34 cellular contexts compared by ENCODE assay signal in genomic region chr2:156349161-156349560, GRCh38. TPM values are rescaled to one million over a fixed set of nuclear protein-coding genes. Genes with fewer than 3 reads are reported as not detected.
"Had no signal": no experiment of that assay in that cellular context is flagged by ENCODE, and none has a peak within 500 bp of the region (broad histone marks: within the 10 kb centered on the region; RNA-seq: fewer than 3 reads in every experiment).

No MANE protein-coding gene starts in this region.

- ATAC-seq: activated CD4-positive, CD25-positive, alpha-beta regulatory T cell treated with anti-CD3 and anti-CD28 coated beads, Interleukin-2, amount 50 U/mL, for 24 hours; activated CD8-positive, alpha-beta T cell treated with anti-CD3 and anti-CD28 coated beads for 36 hours; activated naive CD8-positive, alpha-beta T cell treated with anti-CD3 and anti-CD28 coated beads, Interleukin-2, amount 50 U/mL, for 24 hours; activated T-cell treated with anti-CD3 and anti-CD28 coated beads, Interleukin-2, amount 50 U/mL, for 4 hours; gastrocnemius medialis; heart left ventricle had no signal

- FAIRE-seq: endometrium, endothelial cell of umbilical vein had no signal

- DNase-seq: activated B cell treated with CpG ODN at 0.5 μM for 24 hours; activated CD4-positive, alpha-beta T cell treated with anti-CD3 and anti-CD28 coated beads for 48 hours; activated CD4-positive, alpha-beta T cell treated with anti-CD3 and anti-CD28 coated beads, Interleukin-2, amount 50 U/mL, for 1 hour; activated CD4-positive, alpha-beta T cell treated with anti-CD3 and anti-CD28 coated beads, Interleukin-2, amount 50 U/mL, for 48 hours; activated CD8-positive, alpha-beta memory T cell treated with anti-CD3 and anti-CD28 coated beads for 24 hours; activated CD8-positive, alpha-beta T cell treated with anti-CD3 and anti-CD28 coated beads for 36 hours; activated effector memory CD4-positive, alpha-beta T cell treated with anti-CD3 and anti-CD28 coated beads, Interleukin-2, amount 50 U/mL, for 16 hours; activated naive CD4-positive, alpha-beta T cell treated with anti-CD3 and anti-CD28 coated beads for 36 hours; activated naive CD8-positive, alpha-beta T cell treated with anti-CD3 and anti-CD28 coated beads for 36 hours; activated naive CD8-positive, alpha-beta T cell treated with anti-CD3 and anti-CD28 coated beads, Interleukin-2, amount 50 U/mL, for 24 hours; activated T-cell treated with anti-CD3 and anti-CD28 coated beads, Interleukin-2, amount 50 U/mL, for 4 hours; adrenal gland; amygdala; aorta; central memory CD4-positive, alpha-beta T cell; cerebellar nuclear complex; colonic mucosa; effector CD8-positive, alpha-beta T cell; esophagus squamous epithelium; gastrocnemius medialis; glutamatergic neuron; heart left ventricle; T-helper 2 cell had no signal

- H3K9me3 Mint-ChIP-seq: activated B cell treated with CpG ODN at 0.5 μM for 24 hours; activated CD8-positive, alpha-beta T cell treated with anti-CD3 and anti-CD28 coated beads for 36 hours; activated naive CD4-positive, alpha-beta T cell treated with anti-CD3 and anti-CD28 coated beads for 36 hours; activated naive CD4-positive, alpha-beta T cell treated with anti-CD3 and anti-CD28 coated beads, Interleukin-2, amount 50 U/mL, for 24 hours; activated naive CD8-positive, alpha-beta T cell treated with anti-CD3 and anti-CD28 coated beads for 36 hours; activated T-cell treated with anti-CD3 and anti-CD28 coated beads, Interleukin-2, amount 50 U/mL, for 4 hours; activated T-helper 1 cell treated with anti-CD3 and anti-CD28 coated beads, Interleukin-12 subunit alpha, Interleukin-12 subunit beta, Interleukin-2, Interleukin-4 antibody, amounts not matched to agents 30 ng/mL and 10 ng/mL and 1 ng/mL, durations not matched to agents 14 hours and 24 hours and 36 hours; activated T-helper 2 cell treated with anti-CD3 and anti-CD28 coated beads, Interferon-gamma antibody, Interleukin-2, Interleukin-4, amounts not matched to agents 10 μg/mL and 5 μg/mL and 100 μg/mL, durations not matched to agents 14 hours and 24 hours and 36 hours had no signal

- H3K9me3 ChIP-seq: adrenal gland, breast epithelium, colonic mucosa, esophagus squamous epithelium, gastrocnemius medialis, heart left ventricle had no signal

- H3K4me3 ChIP-seq: adrenal gland, breast epithelium, cardiac muscle cell, colonic mucosa, esophagus squamous epithelium, gastrocnemius medialis, heart left ventricle had no signal

- H3K27ac Mint-ChIP-seq: activated B cell treated with CpG ODN at 0.5 μM for 24 hours; activated CD8-positive, alpha-beta T cell treated with anti-CD3 and anti-CD28 coated beads for 36 hours; activated naive CD4-positive, alpha-beta T cell treated with anti-CD3 and anti-CD28 coated beads for 36 hours; activated naive CD4-positive, alpha-beta T cell treated with anti-CD3 and anti-CD28 coated beads, Interleukin-2, amount 50 U/mL, for 24 hours; activated naive CD8-positive, alpha-beta T cell treated with anti-CD3 and anti-CD28 coated beads for 36 hours; activated naive CD8-positive, alpha-beta T cell treated with anti-CD3 and anti-CD28 coated beads, Interleukin-2, amount 50 U/mL, for 24 hours; activated T-helper 1 cell treated with anti-CD3 and anti-CD28 coated beads, Interleukin-12 subunit alpha, Interleukin-12 subunit beta, Interleukin-2, Interleukin-4 antibody, amounts not matched to agents 30 ng/mL and 10 ng/mL and 1 ng/mL, durations not matched to agents 14 hours and 24 hours and 36 hours; activated T-helper 2 cell treated with anti-CD3 and anti-CD28 coated beads, Interferon-gamma antibody, Interleukin-2, Interleukin-4, amounts not matched to agents 10 μg/mL and 5 μg/mL and 100 μg/mL, durations not matched to agents 14 hours and 24 hours and 36 hours; brain had no signal

- H3K4me3 Mint-ChIP-seq: activated B cell treated with CpG ODN at 0.5 μM for 24 hours; activated CD8-positive, alpha-beta T cell treated with anti-CD3 and anti-CD28 coated beads for 36 hours; activated naive CD4-positive, alpha-beta T cell treated with anti-CD3 and anti-CD28 coated beads for 36 hours; activated naive CD4-positive, alpha-beta T cell treated with anti-CD3 and anti-CD28 coated beads, Interleukin-2, amount 50 U/mL, for 24 hours; activated naive CD8-positive, alpha-beta T cell treated with anti-CD3 and anti-CD28 coated beads for 36 hours; activated naive CD8-positive, alpha-beta T cell treated with anti-CD3 and anti-CD28 coated beads, Interleukin-2, amount 50 U/mL, for 24 hours; activated T-cell treated with anti-CD3 and anti-CD28 coated beads, Interleukin-2, amount 50 U/mL, for 4 hours; activated T-helper 1 cell treated with anti-CD3 and anti-CD28 coated beads, Interleukin-12 subunit alpha, Interleukin-12 subunit beta, Interleukin-2, Interleukin-4 antibody, amounts not matched to agents 30 ng/mL and 10 ng/mL and 1 ng/mL, durations not matched to agents 14 hours and 24 hours and 36 hours; brain had no signal

- H3K36me3 Mint-ChIP-seq: activated naive CD4-positive, alpha-beta T cell treated with anti-CD3 and anti-CD28 coated beads, Interleukin-2, amount 50 U/mL, for 24 hours; brain had no signal

- H3K4me1 ChIP-seq: adrenal gland, breast epithelium, esophagus squamous epithelium, gastrocnemius medialis, heart left ventricle had no signal

- H3K4me1 Mint-ChIP-seq: activated B cell treated with CpG ODN at 0.5 μM for 24 hours had no signal

- H3K27me3 Mint-ChIP-seq: activated B cell treated with CpG ODN at 0.5 μM for 24 hours; activated CD8-positive, alpha-beta T cell treated with anti-CD3 and anti-CD28 coated beads for 36 hours; activated naive CD4-positive, alpha-beta T cell treated with anti-CD3 and anti-CD28 coated beads, Interleukin-2, amount 50 U/mL, for 24 hours; activated naive CD8-positive, alpha-beta T cell treated with anti-CD3 and anti-CD28 coated beads for 36 hours; activated naive CD8-positive, alpha-beta T cell treated with anti-CD3 and anti-CD28 coated beads, Interleukin-2, amount 50 U/mL, for 24 hours; brain had no signal

- H3K27me3 ChIP-seq: adrenal gland, breast epithelium, cardiac muscle cell, colonic mucosa, esophagus squamous epithelium, gastrocnemius medialis, heart left ventricle had no signal

- H3K27ac ChIP-seq: adrenal gland, breast epithelium, cardiac muscle cell, colonic mucosa, epithelial cell of prostate, esophagus squamous epithelium, gastrocnemius medialis, heart left ventricle had no signal

- H3K36me3 ChIP-seq: adrenal gland, breast epithelium, cardiac muscle cell, colonic mucosa, esophagus squamous epithelium, gastrocnemius medialis, heart left ventricle had no signal

RNA-seq across cellular contexts. Expression of gene NR4A2, which starts 16.6 kb away (rescaled TPM):
- total RNA-seq: fibroblast of villous mesenchyme had no signal
